13 cellular contexts compared by ENCODE assay signal in the genomic region with DNA sequence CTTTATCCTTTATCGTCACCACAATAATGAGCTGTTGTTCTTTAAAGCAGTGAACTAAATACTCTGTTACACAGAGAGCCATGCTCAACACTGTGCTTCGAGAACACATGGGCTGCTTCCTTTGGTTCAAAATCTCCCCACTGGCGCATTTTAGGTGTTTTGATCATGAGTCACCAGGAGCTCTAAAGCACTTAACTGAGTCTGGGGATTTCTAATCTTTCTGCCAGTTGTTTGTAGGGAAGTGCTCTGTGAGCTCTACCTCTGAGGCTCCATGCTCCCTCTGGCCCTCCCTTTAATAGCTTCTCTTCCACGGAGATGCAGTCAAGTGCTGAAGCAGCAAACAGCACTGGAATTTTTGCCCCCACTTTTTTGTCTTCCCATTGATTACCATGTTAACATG. TPM values are rescaled to one million over a fixed set of nuclear protein-coding genes. Genes with fewer than 3 reads are reported as not detected.
A peak's percentile ranks its signal among the peaks of the same experiment; 100 is the strongest.
DNase-seq lines count a peak whose midpoint lies in the region; ATAC-seq and TF ChIP-seq lines count a peak whose summit lies in the region.
"Had no signal": no experiment of that assay in that cellular context is flagged by ENCODE, and none has a peak within 500 bp of the region (broad histone marks: within the 10 kb centered on the region; RNA-seq: fewer than 3 reads in every experiment).

No MANE protein-coding gene starts in this region.

- H3K9me3 Mint-ChIP-seq in T-helper 2 cell treated with Interferon-gamma antibody and Interleukin-4, amounts not matched to agents 5 μg/mL and 100 μg/mL, for 36 hours, result no peaks in the 10 kb centered on the region
- H3K9me3 Mint-ChIP-seq in WTC11, result no peaks in the 10 kb centered on the region

- H3K36me3 Mint-ChIP-seq in T-helper 2 cell treated with Interferon-gamma antibody and Interleukin-4, amounts not matched to agents 5 μg/mL and 100 μg/mL, for 36 hours (ENCODE audit: low read depth), result peaks cover 73% of the 10 kb centered on the region
- no peaks in the 10 kb centered on the region for H3K36me3 Mint-ChIP-seq in WTC11

- peak; percentile 97 for ATAC-seq in SK-N-SH treated with all-trans-retinoic acid at 6 μM for 48 hours
- no peak for ATAC-seq in WTC11
- ATAC-seq in HG02870 (IDR thresholded peaks at IDR 0.05; ENCODE audit: unreplicated experiment), result no peak
- ATAC-seq: A549 had no signal

- H3K4me1 Mint-ChIP-seq in T-helper 2 cell treated with Interferon-gamma antibody and Interleukin-4, amounts not matched to agents 5 μg/mL and 100 μg/mL, for 36 hours (ENCODE audit: low read depth), result peaks cover 51% of the 10 kb centered on the region
- no peaks in the 10 kb centered on the region for H3K4me1 Mint-ChIP-seq in WTC11

- CTCF ChIA-PET in WTC11 (lab: Charles Lee), result interaction anchor here (1.9 kb wide), 1 partner anchor 24 kb away, joined by 9 read pairs; no protein-coding TSS in a partner anchor

- TF ChIP-seq CTCF in epithelial cell of proximal tubule (conservative IDR thresholded peaks at IDR 0.05; ENCODE audit: low read depth, low read length) (no peak), WTC11 (IDR thresholded peaks at IDR 0.05) (no peak)

- POLR2A ChIA-PET in WTC11 (lab: Charles Lee), result no interaction called here

- no peaks in the 10 kb centered on the region for H3K27me3 Mint-ChIP-seq in T-helper 2 cell treated with Interferon-gamma antibody and Interleukin-4, amounts not matched to agents 5 μg/mL and 100 μg/mL, for 36 hours (ENCODE audit: low read depth)
- no peaks in the 10 kb centered on the region for H3K27me3 Mint-ChIP-seq in WTC11 (ENCODE audit: low read depth)

- DNase-seq in T-helper 2 cell treated with Interferon-gamma antibody and Interleukin-4, amounts not matched to agents 5 μg/mL and 100 μg/mL, for 36 hours (ENCODE audit: low spot score), result no peak
- DNase-seq in T-helper 2 cell (no peak), epithelial cell of proximal tubule (ENCODE audit: low read depth) (peak; percentile 89), skeletal muscle cell (ENCODE audit: low read depth) (peak; percentile 67), WTC11 (ENCODE audit: low spot score) (no peak), DMS79 treated with DMSO at 0.1 percent for 48 hours (lab: John Stamatoyannopoulos, UW) (no peak)
- DNase-seq: kidney; MV-4-11; stimulated activated CD4-positive, alpha-beta T cell treated with anti-CD3 and anti-CD28 coated beads, Interleukin-15, amount 100 ng/mL, for 24 hours; transverse colon had no signal

- peak overlapping the region; percentile 7 for H3K4me3 Mint-ChIP-seq in T-helper 2 cell treated with Interferon-gamma antibody and Interleukin-4, amounts not matched to agents 5 μg/mL and 100 μg/mL, for 36 hours
- H3K4me3 Mint-ChIP-seq in WTC11, result no peak overlapping the region

- no peak overlapping the region for H3K4me3 ChIP-seq in epithelial cell of proximal tubule (ENCODE audit: low read depth, low read length)
- H3K4me3 ChIP-seq in skeletal muscle cell (ENCODE audit: low read depth, low read length), result no peak overlapping the region
- H3K4me3 ChIP-seq: A549, transverse colon had no signal

- H3K27ac Mint-ChIP-seq in T-helper 2 cell treated with Interferon-gamma antibody and Interleukin-4, amounts not matched to agents 5 μg/mL and 100 μg/mL, for 36 hours, result peak overlapping the region; percentile 23
- H3K27ac Mint-ChIP-seq in WTC11, result no peak overlapping the region

TF ChIP-seq in SK-N-SH treated with all-trans-retinoic acid at 6 μM for 48 hours, 23 proteins besides CTCF, POLR2A, EP300 and RAD21:
- TF ChIP-seq OSR1 (CRISPR knock-in tag; IDR thresholded peaks at IDR 0.05) (no peak), ZFP30 (CRISPR knock-in tag; IDR thresholded peaks at IDR 0.05) (no peak), ESRRG (CRISPR knock-in tag; IDR thresholded peaks at IDR 0.05) (no peak), CSRNP3 (CRISPR knock-in tag; IDR thresholded peaks at IDR 0.05) (no peak), BACH2 (CRISPR knock-in tag; IDR thresholded peaks at IDR 0.05; ENCODE audit: borderline replicate concordance) (no peak), ZFP3 (CRISPR knock-in tag; IDR thresholded peaks at IDR 0.05) (no peak), SNAI2 (CRISPR knock-in tag; IDR thresholded peaks at IDR 0.05) (no peak), TCF4 (CRISPR knock-in tag; IDR thresholded peaks at IDR 0.05; ENCODE audit: borderline replicate concordance) (no peak)

TF ChIP-seq in WTC11, 78 proteins besides CTCF, POLR2A, EP300 and RAD21:
- no peak for TF ChIP-seq E2F5 (CRISPR knock-in tag; IDR thresholded peaks at IDR 0.05)
- TF ChIP-seq, protein P1, sequence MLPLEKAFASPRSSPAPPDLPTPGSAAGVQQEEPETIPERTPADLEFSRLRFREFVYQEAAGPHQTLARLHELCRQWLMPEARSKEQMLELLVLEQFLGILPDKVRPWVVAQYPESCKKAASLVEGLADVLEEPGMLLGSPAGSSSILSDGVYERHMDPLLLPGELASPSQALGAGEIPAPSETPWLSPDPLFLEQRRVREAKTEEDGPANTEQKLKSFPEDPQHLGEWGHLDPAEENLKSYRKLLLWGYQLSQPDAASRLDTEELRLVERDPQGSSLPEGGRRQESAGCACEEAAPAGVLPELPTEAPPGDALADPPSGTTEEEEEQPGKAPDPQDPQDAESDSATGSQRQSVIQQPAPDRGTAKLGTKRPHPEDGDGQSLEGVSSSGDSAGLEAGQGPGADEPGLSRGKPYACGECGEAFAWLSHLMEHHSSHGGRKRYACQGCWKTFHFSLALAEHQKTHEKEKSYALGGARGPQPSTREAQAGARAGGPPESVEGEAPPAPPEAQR (CRISPR knock-in tag; IDR thresholded peaks at IDR 0.05), result no peak
- no peak for TF ChIP-seq ERG (CRISPR knock-in tag; IDR thresholded peaks at IDR 0.05)
- TF ChIP-seq HMGA2 (CRISPR knock-in tag; IDR thresholded peaks at IDR 0.05), result no peak
- no peak for TF ChIP-seq PRDM15 (CRISPR knock-in tag; IDR thresholded peaks at IDR 0.05)
- no peak for TF ChIP-seq ZBTB43 (CRISPR knock-in tag; IDR thresholded peaks at IDR 0.05)

RNA-seq across cellular contexts. Expression of gene ERAP2, which starts 17.0 kb away (rescaled TPM):
- total RNA-seq in epithelial cell of proximal tubule (28.0 and 45.6 TPM in 2 replicates), WTC11 (2021) (0.13 to 0.41 TPM (median 0.21 TPM) in 3 replicates)

RNA-seq across cellular contexts. Expression of gene LNPEP, which starts 42.5 kb away (rescaled TPM):
- total RNA-seq in epithelial cell of proximal tubule, result 16.1 and 21.4 TPM in 2 replicates
- total RNA-seq in WTC11 (2021), result 4.7 to 6.4 TPM (median 5.2 TPM) in 3 replicates

Comparison
In these comparisons a context has a peak if more than half of its experiments do, and no peak if none do; other contexts are left out.
1. DNase-seq: peak in epithelial cell of proximal tubule (single experiment) and skeletal muscle cell (single experiment); none in T-helper 2 cell treated with Interferon-gamma antibody and Interleukin-4, amounts not matched to agents 5 μg/mL and 100 μg/mL, for 36 hours (single experiment), T-helper 2 cell (0 of 5), WTC11 (single experiment) and DMS79 treated with DMSO at 0.1 percent for 48 hours (single experiment).
2. RNA of gene ERAP2, which starts 17.0 kb away (total RNA-seq): 28.0 to 45.6 TPM in epithelial cell of proximal tubule; 0.13 to 0.41 TPM in WTC11; every median in the first group is over 10 times any median in the second.